In genomic region chr17:36777118-36777517, GRCh38 we compare ENCODE assay signal across 16 cellular contexts.
DNase-seq lines count a peak whose midpoint lies in the region; ATAC-seq, FAIRE-seq and TF ChIP-seq lines count a peak whose summit lies in the region.
"Had no signal": no experiment of that assay in that cellular context is flagged by ENCODE, and none has a peak within 500 bp of the region (broad histone marks: within the 10 kb centered on the region; RNA-seq: fewer than 3 reads in every experiment).

No MANE protein-coding gene starts in this region.

- CTCF ChIA-PET in K562 (lab: Yijun Ruan, JAX; ENCODE audit: low intra/inter-chr PET ratio): no interaction called here
- CTCF ChIA-PET in Calu3 (lab: Charles Lee): no interaction called here

- H3K4me3 ChIP-seq in GM23338 (no peak overlapping the region), LNCaP clone FGC (ENCODE audit: low read depth, low read length) (no peak overlapping the region), K562 (no peak overlapping the region), adrenal gland (no peak overlapping the region)
- H3K4me3 ChIP-seq: colonic mucosa, left ventricle myocardium inferior had no signal

- no peak for FAIRE-seq in K562 (lab: Jason Lieb, UNC)

- in situ Hi-C loops in K562 (cut with MboI): no loop called here

- H3K9me3 Mint-ChIP-seq in GM23338 (no peaks in the 10 kb centered on the region; the same call in 2 of the 3 replicates), Calu3 (ENCODE audit: low read depth, unreplicated experiment) (no peaks in the 10 kb centered on the region)
- H3K9me3 Mint-ChIP-seq: type B pancreatic cell had no signal

- H3K36me3 Mint-ChIP-seq in GM23338 (ENCODE audit: low read depth) (no peaks in the 10 kb centered on the region), Calu3 (ENCODE audit: insufficient read depth, unreplicated experiment) (no peaks in the 10 kb centered on the region)
- H3K36me3 Mint-ChIP-seq: activated naive CD8-positive, alpha-beta T cell; naive thymus-derived CD8-positive, alpha-beta T cell; type B pancreatic cell had no signal

- H3K4me1 Mint-ChIP-seq in GM23338: peaks cover 43% of the 10 kb centered on the region
- H3K4me1 Mint-ChIP-seq in Calu3 (ENCODE audit: low read depth, unreplicated experiment): no peaks in the 10 kb centered on the region

- H3K27ac ChIP-seq in GM23338 (ENCODE audit: low read depth) (no peak overlapping the region), K562 (ENCODE audit: extremely low read depth, low read depth, low read length) (no peak overlapping the region), adrenal gland (no peak overlapping the region)
- H3K27ac ChIP-seq: colonic mucosa, left ventricle myocardium inferior had no signal

- TF ChIP-seq CTCF in GM23338 (conservative IDR thresholded peaks at IDR 0.05; ENCODE audit: low read depth in 2 of 2): no peak
- TF ChIP-seq CTCF in LNCaP clone FGC (IDR thresholded peaks at IDR 0.05; ENCODE audit: control insufficient read depth, extremely low read depth, insufficient read depth): no peak
- TF ChIP-seq CTCF in K562 (IDR thresholded peaks at IDR 0.05 in 2 of 3, conservative IDR thresholded peaks at IDR 0.05 in 1 of 3; ENCODE audit: insufficient read depth in 2 of 3, low read depth in 1 of 3, low read length in 3 of 3): no peak
- no peak for TF ChIP-seq CTCF in Calu3 (IDR thresholded peaks at IDR 0.05; ENCODE audit: unreplicated experiment)
- TF ChIP-seq CTCF in adrenal gland (IDR thresholded peaks at IDR 0.05): no peak

- no peaks in the 10 kb centered on the region for H3K9me2 ChIP-seq in GM23338 (ENCODE audit: insufficient read depth)

- TF ChIP-seq EP300 in K562 (IDR thresholded peaks at IDR 0.05; ENCODE audit: low read length): no peak

- TF ChIP-seq POLR2A in K562 (conservative IDR thresholded peaks at IDR 0.05): no peak
- TF ChIP-seq POLR2A in adrenal gland (IDR thresholded peaks at IDR 0.05): no peak

- 0% methylated on average over 4 of the region's 6 CpGs for WGBS in K562 (ENCODE audit: insufficient coverage, low coverage, missing lambda C conversion rate)
- 21 to 28% (median 23%) methylated on average over 6 of the region's 6 CpGs for WGBS in adrenal gland, 4 donors

- H3K4me3 Mint-ChIP-seq in GM23338 (no peak overlapping the region), Calu3 (ENCODE audit: low read depth, unreplicated experiment) (no peak overlapping the region)
- H3K4me3 Mint-ChIP-seq: activated naive CD8-positive, alpha-beta T cell; naive thymus-derived CD8-positive, alpha-beta T cell; type B pancreatic cell had no signal

- POLR2A ChIA-PET in K562 (lab: Yijun Ruan, JAX): no interaction called here

- ATAC-seq in GM23338 (peak; percentile 29; the same call in 2 of the 3 replicates), K562 (no peak)
- ATAC-seq: naive thymus-derived CD8-positive, alpha-beta T cell had no signal

- intact Hi-C loops in K562 (cut with micrococcal nuclease): no loop called here
- intact Hi-C loops in Calu3 (cut with micrococcal nuclease; ENCODE audit: unreplicated experiment): loop anchor here (10.0 kb wide), 1 partner anchor 62 kb away; no protein-coding TSS in a partner anchor
- intact Hi-C loops in adrenal gland (cut with DNase I): no loop called here

- BruUV-seq in K562 (replicated peaks; lab: Mats Ljungman, UMichigan) (no TSS peak), Calu3 (replicated peaks; lab: Mats Ljungman, UMichigan) (no TSS peak)

- DNase-seq in GM23338 (ENCODE audit: low spot score) (peak; percentile 78), LNCaP clone FGC (ENCODE audit: low read depth) (peak; percentile 14), K562 (ENCODE audit: extremely low read depth in 1 of 4, low spot score in 3 of 4) (peak; percentile 30 to 50 (median 37)), lung microvascular endothelial cell (ENCODE audit: low read depth in 2 of 2) (peak; percentile 12 to 19), Calu3 (no peak), NCI-H345 treated with DMSO at 0.1 percent for 48 hours (lab: John Stamatoyannopoulos, UW; ENCODE audit: unreplicated experiment) (no peak), adrenal gland (no peak), NCI-H526 (lab: John Stamatoyannopoulos, UW) (no peak)
- DNase-seq: C1 segment of cervical spinal cord; colonic mucosa; left ventricle myocardium inferior; naive thymus-derived CD8-positive, alpha-beta T cell; NCI-H146; NCI-H446 had no signal

- H3F3A ChIP-seq in GM23338 (replicated peaks; ENCODE audit: low read depth): no peaks in the 10 kb centered on the region

- no peak overlapping the region for H3K9ac ChIP-seq in K562 (ENCODE audit: insufficient read depth in 1 of 2, low read depth in 2 of 2, low read length in 2 of 2)

- peaks cover 16% of the 10 kb centered on the region for H3K27me3 Mint-ChIP-seq in GM23338 (ENCODE audit: insufficient read depth, low read depth, poor library complexity)
- H3K27me3 Mint-ChIP-seq in Calu3 (ENCODE audit: unreplicated experiment): peaks cover 100% of the 10 kb centered on the region

- H2AFZ ChIP-seq in GM23338 (no peak overlapping the region), K562 (ENCODE audit: low read depth, low read length) (no peak overlapping the region)

- H3K9me1 ChIP-seq in K562 (ENCODE audit: control insufficient read depth, insufficient read depth, low read length): no peaks in the 10 kb centered on the region

- no peak overlapping the region for H3K27ac Mint-ChIP-seq in GM23338
- no peak overlapping the region for H3K27ac Mint-ChIP-seq in Calu3 (ENCODE audit: unreplicated experiment)
- H3K27ac Mint-ChIP-seq: activated naive CD8-positive, alpha-beta T cell; naive thymus-derived CD8-positive, alpha-beta T cell; type B pancreatic cell had no signal

- H3K9me3 ChIP-seq in K562 (replicated peaks; ENCODE audit: control insufficient read depth, insufficient read depth, low read depth, low read length) (no peaks in the 10 kb centered on the region), adrenal gland (replicated peaks in 1 of 3) (no peaks in the 10 kb centered on the region)
- H3K9me3 ChIP-seq: colonic mucosa, left ventricle myocardium inferior had no signal

- no peak overlapping the region for H3K4me2 ChIP-seq in GM23338
- H3K4me2 ChIP-seq in K562 (ENCODE audit: insufficient read depth, low read length): no peak overlapping the region

- TF ChIP-seq RAD21 in K562 (CRISPR knock-in tag; conservative IDR thresholded peaks at IDR 0.05 in 1 of 2, IDR thresholded peaks at IDR 0.05 in 1 of 2): no peak

- no peaks in the 10 kb centered on the region for H3K36me3 ChIP-seq in GM23338 (ENCODE audit: insufficient read depth)
- H3K36me3 ChIP-seq in K562 (ENCODE audit: control insufficient read depth, insufficient read depth, low read length): no peaks in the 10 kb centered on the region
- H3K36me3 ChIP-seq in adrenal gland (replicated peaks in 1 of 2): no peaks in the 10 kb centered on the region
- H3K36me3 ChIP-seq: colonic mucosa, left ventricle myocardium inferior had no signal

- H3K27me3 ChIP-seq in GM23338 (ENCODE audit: insufficient read depth) (peaks cover 5% of the 10 kb centered on the region; the same call in 1 of the 2 replicates), K562 (ENCODE audit: control insufficient read depth in 2 of 2, insufficient read depth in 2 of 2, low read length in 2 of 2) (peaks cover 9 to 27% of the 10 kb centered on the region in 2 experiments; a peak in 3 of 5 replicates), adrenal gland (peaks cover 7% of the 10 kb centered on the region)

- no peaks in the 10 kb centered on the region for H3K79me2 ChIP-seq in GM23338 (replicated peaks; ENCODE audit: insufficient read depth)
- H3K79me2 ChIP-seq in K562 (ENCODE audit: control insufficient read depth, insufficient read depth, low read length): no peaks in the 10 kb centered on the region

- H3K4me1 ChIP-seq in GM23338 (ENCODE audit: insufficient read depth) (peaks cover 35% of the 10 kb centered on the region), K562 (replicated peaks in 1 of 2; ENCODE audit: control insufficient read depth in 2 of 2, insufficient read depth in 2 of 2, low read length in 2 of 2) (no peaks in the 10 kb centered on the region), adrenal gland (replicated peaks in 1 of 2) (no peaks in the 10 kb centered on the region)
- H3K4me1 ChIP-seq: colonic mucosa, left ventricle myocardium inferior had no signal

- H4K20me1 ChIP-seq in GM23338 (replicated peaks; ENCODE audit: insufficient read depth) (no peaks in the 10 kb centered on the region), K562 (replicated peaks; ENCODE audit: control insufficient read depth, insufficient read depth, low read length) (no peaks in the 10 kb centered on the region)

TF ChIP-seq in GM23338, 12 proteins besides CTCF, POLR2A, EP300 and RAD21 (continues in another document):
- no peak for TF ChIP-seq EZH2 (IDR thresholded peaks at IDR 0.05; ENCODE audit: low read depth, unreplicated experiment)

TF ChIP-seq in K562, 482 proteins besides CTCF, POLR2A, EP300 and RAD21 (continues in another document):
- peak in 1 of 2 experiments; percentile 53 for TF ChIP-seq AFF1 (IDR thresholded peaks at IDR 0.05; ENCODE audit: low read depth in 1 of 2, partially characterized antibody in 2 of 2)

Comparison
In these comparisons a context has a peak if more than half of its experiments do, and no peak if none do; other contexts are left out.
1. DNase-seq: peak in GM23338 (single experiment), LNCaP clone FGC (single experiment), K562 (4 of 4) and lung microvascular endothelial cell (2 of 2); none in Calu3 (single experiment), NCI-H345 treated with DMSO at 0.1 percent for 48 hours (single experiment), adrenal gland (0 of 7) and NCI-H526 (0 of 2).